Comparison of ENCODE assay signal across 9 cellular contexts in the genomic region with DNA sequence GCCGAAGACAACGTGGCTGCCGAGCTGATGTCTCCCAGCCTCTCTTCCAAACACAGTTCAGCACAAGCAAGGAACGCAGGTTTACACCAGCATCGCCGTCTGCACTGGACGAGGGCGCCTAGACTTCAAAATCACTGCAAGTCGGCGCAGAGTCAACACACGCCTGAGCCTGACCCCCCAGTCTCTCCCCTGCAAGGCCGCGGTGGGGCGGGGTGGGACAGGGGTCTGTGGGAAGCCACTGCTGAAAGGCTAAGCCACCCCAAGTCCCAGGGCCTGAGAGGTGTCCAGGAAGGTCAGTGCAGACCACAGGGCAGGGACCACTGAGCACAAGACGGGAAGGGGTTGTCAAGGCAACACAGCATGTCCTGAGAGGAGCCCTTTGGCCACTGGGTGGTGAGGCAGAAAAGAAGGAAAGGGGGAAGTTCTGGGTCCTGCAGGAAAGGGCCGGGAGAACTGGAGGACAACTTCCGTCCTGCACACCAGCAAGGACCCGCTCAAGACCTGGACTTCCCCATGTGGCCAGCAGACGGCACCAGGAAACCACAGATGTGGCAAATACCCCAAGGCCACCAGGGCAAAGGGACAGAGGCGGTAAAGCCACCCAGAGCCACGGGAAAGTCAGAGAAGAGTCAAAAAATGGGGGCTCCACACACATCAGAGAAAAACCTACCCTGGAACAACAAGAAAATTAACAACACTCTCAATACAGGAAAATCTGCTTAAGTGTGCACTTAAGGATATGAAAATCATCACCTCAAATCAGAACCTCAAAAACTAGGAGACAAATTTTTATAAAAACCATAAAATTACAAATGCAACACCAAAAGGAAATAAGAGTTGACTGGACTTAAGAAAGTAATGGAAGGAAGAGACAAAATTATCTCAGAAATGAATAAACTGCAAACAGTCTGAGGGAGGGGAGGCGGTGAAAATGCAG.
A peak's percentile ranks its signal among the peaks of the same experiment; 100 is the strongest.
DNase-seq lines count a peak whose midpoint lies in the region; ATAC-seq, FAIRE-seq and TF ChIP-seq lines count a peak whose summit lies in the region.
"Had no signal": no experiment of that assay in that cellular context is flagged by ENCODE, and none has a peak within 500 bp of the region (broad histone marks: within the 10 kb centered on the region; RNA-seq: fewer than 3 reads in every experiment).

No MANE protein-coding gene starts in this region.

- H3K27ac ChIP-seq in OCI-LY1 (ENCODE audit: low read depth, low read length, poor library complexity, severe bottlenecking), result no peak overlapping the region
- H3K27ac ChIP-seq in endothelial cell of umbilical vein (ENCODE audit: insufficient read depth, low read depth, low read length), result no peak overlapping the region
- H3K27ac ChIP-seq in neutrophil, result no peak overlapping the region
- H3K27ac ChIP-seq: BLaER1 treated with 17β-estradiol and CSF1 and Interleukin-3, amounts not matched to agents 10 nM and 100 nM had no signal

- no peak overlapping the region for H3K4me2 ChIP-seq in OCI-LY1 (ENCODE audit: low read length)
- H3K4me2 ChIP-seq in endothelial cell of umbilical vein (ENCODE audit: insufficient read depth, low read length), result no peak overlapping the region

- H3K9me3 ChIP-seq in OCI-LY1 (ENCODE audit: low read length) (no peaks in the 10 kb centered on the region), endothelial cell of umbilical vein (replicated peaks; ENCODE audit: control insufficient read depth, insufficient read depth, low read length) (no peaks in the 10 kb centered on the region), neutrophil (no peaks in the 10 kb centered on the region)

- TF ChIP-seq POLR2A in endothelial cell of umbilical vein (IDR thresholded peaks at IDR 0.05; ENCODE audit: low read depth, low read length), result no peak

- no peaks in the 10 kb centered on the region for H3K79me2 ChIP-seq in OCI-LY1 (ENCODE audit: insufficient read depth, low read length)
- no peaks in the 10 kb centered on the region for H3K79me2 ChIP-seq in endothelial cell of umbilical vein (ENCODE audit: control insufficient read depth, insufficient read depth, low read length)

- BruUV-seq in endothelial cell of umbilical vein (replicated peaks; lab: Mats Ljungman, UMichigan), result no TSS peak

- H3F3A ChIP-seq in OCI-LY1 (ENCODE audit: insufficient read depth, low read length), result 0 out of 2 replicates have a peak, but pooled peaks cover 8% of the 10 kb centered on the region

- peak; percentile 90 for FAIRE-seq in endothelial cell of umbilical vein (lab: Jason Lieb, UNC)

- H4K20me1 ChIP-seq in OCI-LY1 (ENCODE audit: insufficient read depth, low read length) (no peaks in the 10 kb centered on the region), endothelial cell of umbilical vein (replicated peaks; ENCODE audit: control insufficient read depth, extremely low read depth, insufficient read depth, low read length) (no peaks in the 10 kb centered on the region)

- ATAC-seq in HG03565 (IDR thresholded peaks at IDR 0.05; ENCODE audit: unreplicated experiment) (no peak), HG03097 (IDR thresholded peaks at IDR 0.05; ENCODE audit: low FRiP score, unreplicated experiment) (no peak)

- no peak overlapping the region for H3K4me3 ChIP-seq in OCI-LY1 (ENCODE audit: low read depth, low read length, poor library complexity, severe bottlenecking)
- no peak overlapping the region for H3K4me3 ChIP-seq in endothelial cell of umbilical vein (replicated peaks in 1 of 3; ENCODE audit: insufficient read depth in 1 of 3, low read depth in 1 of 3, low read length in 3 of 3)
- H3K4me3 ChIP-seq in neutrophil (ENCODE audit: low read depth in 1 of 2, low read length in 1 of 2), result no peak overlapping the region
- H3K4me3 ChIP-seq: BLaER1 treated with 17β-estradiol and CSF1 and Interleukin-3, amounts not matched to agents 10 nM and 100 nM had no signal

- CTCF ChIA-PET in endothelial cell of umbilical vein (lab: Charles Lee), result no interaction called here

- TF ChIP-seq CTCF in OCI-LY1 (IDR thresholded peaks at IDR 0.05; ENCODE audit: low read length) (peak; percentile 57), endothelial cell of umbilical vein (IDR thresholded peaks at IDR 0.05; ENCODE audit: extremely low read depth in 1 of 2, insufficient read depth in 1 of 2, low read depth in 1 of 2, low read length in 2 of 2) (peak; percentile 45 to 50), neutrophil (IDR thresholded peaks at IDR 0.05) (peak; percentile 42)

- dilution Hi-C loops in endothelial cell of umbilical vein (cut with MboI; ENCODE audit: extremely low pct_ligation_motif_present, low sequenced_read_pairs), result no loop called here

- POLR2A ChIA-PET in endothelial cell of umbilical vein (lab: Charles Lee), result no interaction called here

- intact Hi-C loops in endothelial cell of umbilical vein (cut with micrococcal nuclease), result no loop called here

- H3K4me1 ChIP-seq in OCI-LY1 (ENCODE audit: insufficient read depth, low read length, severe bottlenecking) (peaks cover 8% of the 10 kb centered on the region), endothelial cell of umbilical vein (ENCODE audit: control insufficient read depth, extremely low read depth, insufficient read depth, low read length) (no peaks in the 10 kb centered on the region), neutrophil (ENCODE audit: control insufficient read depth in 1 of 2, insufficient read depth in 1 of 2, low read depth in 1 of 2, low read length in 1 of 2) (peaks cover 0 to 7% of the 10 kb centered on the region in 2 experiments)

- no peaks in the 10 kb centered on the region for H3K9me1 ChIP-seq in endothelial cell of umbilical vein (replicated peaks; ENCODE audit: control insufficient read depth, extremely low read depth, insufficient read depth, low read length)

- DNase-seq in NCI-H82 (lab: John Stamatoyannopoulos, UW) (peak; percentile 29), NCI-H82 treated with DMSO at 0.1 percent for 48 hours (lab: John Stamatoyannopoulos, UW; ENCODE audit: unreplicated experiment) (no peak), endothelial cell of umbilical vein (ENCODE audit: low read depth, low spot score) (no peak), NCI-H1048 (lab: John Stamatoyannopoulos, UW) (no peak)

- H2AFZ ChIP-seq in OCI-LY1 (ENCODE audit: low read length) (no peak overlapping the region), endothelial cell of umbilical vein (ENCODE audit: low read depth, low read length) (no peak overlapping the region)

- H3K36me3 ChIP-seq in OCI-LY1 (ENCODE audit: insufficient read depth, low read length) (peaks cover 9% of the 10 kb centered on the region), endothelial cell of umbilical vein (ENCODE audit: control insufficient read depth in 2 of 2, extremely low read depth in 1 of 2, insufficient read depth in 2 of 2, low read length in 2 of 2) (no peaks in the 10 kb centered on the region), neutrophil (peaks cover 40% of the 10 kb centered on the region)

- H3K9me2 ChIP-seq in OCI-LY1 (ENCODE audit: low read depth, low read length), result no peaks in the 10 kb centered on the region

- H3K9ac ChIP-seq in OCI-LY1 (ENCODE audit: low read length) (no peak overlapping the region), endothelial cell of umbilical vein (replicated peaks; ENCODE audit: extremely low read depth, insufficient read depth, low read length) (no peak overlapping the region)
- H3K9ac ChIP-seq: BLaER1 treated with 17β-estradiol and CSF1 and Interleukin-3, amounts not matched to agents 10 nM and 100 nM had no signal

- H3K27me3 ChIP-seq in OCI-LY1 (ENCODE audit: insufficient read depth, low read length) (no peaks in the 10 kb centered on the region), endothelial cell of umbilical vein (ENCODE audit: control insufficient read depth in 2 of 2, insufficient read depth in 2 of 2, low read length in 2 of 2) (no peaks in the 10 kb centered on the region), neutrophil (no peaks in the 10 kb centered on the region)
- H3K27me3 ChIP-seq: BLaER1 treated with 17β-estradiol and CSF1 and Interleukin-3, amounts not matched to agents 10 nM and 100 nM had no signal

TF ChIP-seq in endothelial cell of umbilical vein, 7 proteins besides CTCF, POLR2A, EP300 and RAD21:
- TF ChIP-seq GATA2 (IDR thresholded peaks at IDR 0.05; ENCODE audit: insufficient read depth, insufficient read length, low read depth, low read length), result no peak
- TF ChIP-seq FOS (IDR thresholded peaks at IDR 0.05; ENCODE audit: borderline replicate concordance, insufficient read depth, low read length), result no peak
- TF ChIP-seq MYC (IDR thresholded peaks at IDR 0.05; ENCODE audit: low read depth, low read length), result no peak
- TF ChIP-seq EZH2 (IDR thresholded peaks at IDR 0.05; ENCODE audit: borderline replicate concordance, low read depth, low read length, severe bottlenecking), result no peak
- TF ChIP-seq JUN (IDR thresholded peaks at IDR 0.05; ENCODE audit: borderline replicate concordance, insufficient read depth, insufficient read length, low read depth), result no peak
- TF ChIP-seq, protein P1, sequence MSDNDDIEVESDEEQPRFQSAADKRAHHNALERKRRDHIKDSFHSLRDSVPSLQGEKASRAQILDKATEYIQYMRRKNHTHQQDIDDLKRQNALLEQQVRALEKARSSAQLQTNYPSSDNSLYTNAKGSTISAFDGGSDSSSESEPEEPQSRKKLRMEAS (IDR thresholded peaks at IDR 0.05; ENCODE audit: insufficient read depth, insufficient read length), result no peak
- TF ChIP-seq POLR2AphosphoS5 (IDR thresholded peaks at IDR 0.05; ENCODE audit: insufficient read depth, low read depth, low read length), result no peak
